8 cellular contexts compared by ENCODE assay signal in the genomic region with DNA sequence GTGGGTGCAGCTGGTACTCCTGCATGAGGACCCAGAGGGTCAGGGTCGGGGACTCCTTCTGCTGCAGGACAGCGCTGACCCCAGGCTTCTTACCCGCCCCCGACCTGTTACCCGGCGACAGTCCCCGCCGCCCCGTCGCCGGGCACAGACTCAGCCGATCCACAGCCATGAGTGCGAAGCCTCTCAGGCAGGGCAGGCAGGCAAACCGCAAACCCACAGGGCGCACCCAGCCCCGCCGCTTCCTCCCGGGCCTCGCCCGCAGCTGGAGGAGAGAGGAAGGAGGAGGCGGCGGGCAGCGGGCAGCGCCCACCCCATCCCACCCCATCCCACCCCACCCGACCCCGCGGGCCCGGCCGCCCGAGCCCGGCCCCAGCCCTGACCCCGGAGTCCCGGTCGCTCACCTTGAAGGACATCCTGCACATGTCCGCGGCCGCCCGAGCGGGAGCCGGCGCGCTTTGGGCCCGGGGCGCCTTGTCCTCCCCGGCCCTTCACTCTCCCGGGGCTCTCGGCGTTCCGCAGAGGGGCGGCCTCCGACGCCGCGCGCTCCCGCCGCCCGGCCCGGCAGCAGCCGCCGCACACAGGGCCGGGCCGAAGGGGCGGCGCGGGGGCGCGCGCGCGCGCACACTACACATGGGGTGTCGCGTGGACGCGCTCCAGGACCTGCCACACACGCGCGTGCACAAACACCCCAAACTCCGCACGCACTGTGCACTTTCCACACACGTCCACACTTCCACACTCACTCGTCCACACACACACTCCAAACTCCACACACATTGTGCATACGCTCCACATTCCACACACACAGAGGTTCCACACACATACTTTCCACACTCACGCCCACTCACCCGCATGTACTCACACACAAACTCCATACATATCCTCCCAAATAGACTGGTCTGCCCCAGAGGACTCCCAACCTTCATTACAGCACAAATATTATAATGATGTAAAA. TPM values are rescaled to one million over a fixed set of nuclear protein-coding genes. Genes with fewer than 3 reads are reported as not detected.
A peak's percentile ranks its signal among the peaks of the same experiment; 100 is the strongest.
DNase-seq lines count a peak whose midpoint lies in the region; TF ChIP-seq lines count a peak whose summit lies in the region.

A gene with protein sequence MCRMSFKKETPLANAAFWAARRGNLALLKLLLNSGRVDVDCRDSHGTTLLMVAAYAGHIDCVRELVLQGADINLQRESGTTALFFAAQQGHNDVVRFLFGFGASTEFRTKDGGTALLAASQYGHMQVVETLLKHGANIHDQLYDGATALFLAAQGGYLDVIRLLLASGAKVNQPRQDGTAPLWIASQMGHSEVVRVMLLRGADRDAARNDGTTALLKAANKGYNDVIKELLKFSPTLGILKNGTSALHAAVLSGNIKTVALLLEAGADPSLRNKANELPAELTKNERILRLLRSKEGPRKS (minus strand): TSS at position 603 of the 955 bp plus-strand sequence. CDS start 181 bp downstream, at position 422.

- H3K36me3 Mint-ChIP-seq in activated T-helper 1 cell treated with anti-CD3 and anti-CD28 coated beads, Interleukin-12 subunit alpha, Interleukin-12 subunit beta, Interleukin-2, Interleukin-4 antibody, amounts not matched to agents 30 ng/mL and 10 ng/mL and 1 ng/mL, durations not matched to agents 14 hours and 24 hours and 36 hours (ENCODE audit: low read depth): peaks cover 4% of the 10 kb centered on the region

- intact Hi-C loops in activated T-helper 1 cell treated with anti-CD3 and anti-CD28 coated beads, Interleukin-12 subunit alpha, Interleukin-12 subunit beta, Interleukin-2, Interleukin-4 antibody, amounts not matched to agents 30 ng/mL and 10 ng/mL and 1 ng/mL, durations not matched to agents 14 hours and 24 hours and 36 hours (cut with micrococcal nuclease): no loop called here
- intact Hi-C loops in thyroid gland (cut with DNase I): no loop called here

- TF ChIP-seq EP300 in neural cell (conservative IDR thresholded peaks at IDR 0.05; ENCODE audit: poor library complexity, severe bottlenecking): no peak

- 4 to 6% methylated on average over 27 to 29 of the region's 86 CpGs for WGBS in thyroid gland, 2 donors

- H3K27ac Mint-ChIP-seq in activated T-helper 1 cell treated with anti-CD3 and anti-CD28 coated beads, Interleukin-12 subunit alpha, Interleukin-12 subunit beta, Interleukin-2, Interleukin-4 antibody, amounts not matched to agents 30 ng/mL and 10 ng/mL and 1 ng/mL, durations not matched to agents 14 hours and 24 hours and 36 hours: peak within 1 kb of the TSS; percentile 54

- TF ChIP-seq CTCF in fibroblast of pulmonary artery (IDR thresholded peaks at IDR 0.05; ENCODE audit: low read length, missing control alignments) (no peak), neural cell (IDR thresholded peaks at IDR 0.05; ENCODE audit: poor library complexity, severe bottlenecking) (no peak), thyroid gland (IDR thresholded peaks at IDR 0.05) (no peak)

- H3K4me3 ChIP-seq in fibroblast of pulmonary artery (replicated peaks; ENCODE audit: low read depth, low read length): peak within 1 kb of the TSS; percentile 49
- H3K4me3 ChIP-seq in neural cell (ENCODE audit: low read length): peak within 1 kb of the TSS; percentile 69
- H3K4me3 ChIP-seq in thyroid gland (replicated peaks in 1 of 3): peak within 1 kb of the TSS in 1 of 3 donors; percentile 36

- DNase-seq in NCI-H2196 (lab: John Stamatoyannopoulos, UW; ENCODE audit: unreplicated experiment): peak; percentile 7
- no peak for DNase-seq in NCI-H2196 treated with DMSO at 0.1 percent for 48 hours (lab: John Stamatoyannopoulos, UW; ENCODE audit: unreplicated experiment)
- peak; percentile 84 for DNase-seq in NCI-H69 (lab: John Stamatoyannopoulos, UW)
- DNase-seq in activated T-helper 1 cell treated with anti-CD3 and anti-CD28 coated beads, Interleukin-12 subunit alpha, Interleukin-12 subunit beta, Interleukin-2, Interleukin-4 antibody, amounts not matched to agents 30 ng/mL and 10 ng/mL and 1 ng/mL, durations not matched to agents 14 hours and 24 hours and 36 hours (ENCODE audit: low spot score): peak; percentile 58
- DNase-seq in fibroblast of pulmonary artery (ENCODE audit: low read depth): peak; percentile 17
- DNase-seq in thyroid gland: peak; percentile 8 to 13
- DNase-seq in G401 (ENCODE audit: low spot score): no peak

- H3F3A ChIP-seq in neural cell (ENCODE audit: insufficient read depth, low read length, poor library complexity, severe bottlenecking): no peaks in the 10 kb centered on the region

- peak within 1 kb of the TSS; percentile 49 for H3K9ac ChIP-seq in neural cell (ENCODE audit: low read length)

- H3K27ac ChIP-seq in neural cell (ENCODE audit: low read length): no peak within 1 kb of the TSS
- H3K27ac ChIP-seq in thyroid gland: no peak within 1 kb of the TSS

- TF ChIP-seq RAD21 in neural cell (conservative IDR thresholded peaks at IDR 0.05): no peak

- no peaks in the 10 kb centered on the region for H4K20me1 ChIP-seq in neural cell (ENCODE audit: insufficient read depth)

- no peaks in the 10 kb centered on the region for H3K9me3 Mint-ChIP-seq in activated T-helper 1 cell treated with anti-CD3 and anti-CD28 coated beads, Interleukin-12 subunit alpha, Interleukin-12 subunit beta, Interleukin-2, Interleukin-4 antibody, amounts not matched to agents 30 ng/mL and 10 ng/mL and 1 ng/mL, durations not matched to agents 14 hours and 24 hours and 36 hours

- H3K4me3 Mint-ChIP-seq in activated T-helper 1 cell treated with anti-CD3 and anti-CD28 coated beads, Interleukin-12 subunit alpha, Interleukin-12 subunit beta, Interleukin-2, Interleukin-4 antibody, amounts not matched to agents 30 ng/mL and 10 ng/mL and 1 ng/mL, durations not matched to agents 14 hours and 24 hours and 36 hours: peak within 1 kb of the TSS; percentile 84

- no peak within 1 kb of the TSS for H3K4me2 ChIP-seq in neural cell (ENCODE audit: low read length)

- H2AFZ ChIP-seq in neural cell (ENCODE audit: low read depth, low read length): no peak within 1 kb of the TSS

- no peaks in the 10 kb centered on the region for H3K79me2 ChIP-seq in neural cell (replicated peaks; ENCODE audit: insufficient read depth, low read length)

- in situ Hi-C loops in G401 (cut with HindIII; ENCODE audit: low sequenced_read_pairs): no loop called here

- peaks cover 74% of the 10 kb centered on the region for H3K27me3 Mint-ChIP-seq in activated T-helper 1 cell treated with anti-CD3 and anti-CD28 coated beads, Interleukin-12 subunit alpha, Interleukin-12 subunit beta, Interleukin-2, Interleukin-4 antibody, amounts not matched to agents 30 ng/mL and 10 ng/mL and 1 ng/mL, durations not matched to agents 14 hours and 24 hours and 36 hours (ENCODE audit: insufficient read depth)

- peaks cover 24% of the 10 kb centered on the region for H3K4me1 Mint-ChIP-seq in activated T-helper 1 cell treated with anti-CD3 and anti-CD28 coated beads, Interleukin-12 subunit alpha, Interleukin-12 subunit beta, Interleukin-2, Interleukin-4 antibody, amounts not matched to agents 30 ng/mL and 10 ng/mL and 1 ng/mL, durations not matched to agents 14 hours and 24 hours and 36 hours (ENCODE audit: low read depth)

- no peak for TF ChIP-seq POLR2A in thyroid gland (IDR thresholded peaks at IDR 0.05)

- H3K9me3 ChIP-seq in neural cell (ENCODE audit: low read length): no peaks in the 10 kb centered on the region
- H3K9me3 ChIP-seq in thyroid gland: no peaks in the 10 kb centered on the region

- H3K36me3 ChIP-seq in neural cell (ENCODE audit: insufficient read depth, low read length): no peaks in the 10 kb centered on the region
- H3K36me3 ChIP-seq in thyroid gland: no peaks in the 10 kb centered on the region

- peaks cover 5 to 8% of the 10 kb centered on the region in 2 donors for H3K4me1 ChIP-seq in thyroid gland

- H3K9me2 ChIP-seq in neural cell (ENCODE audit: insufficient read depth, low read length): no peaks in the 10 kb centered on the region

- peaks cover 23% of the 10 kb centered on the region for H3K27me3 ChIP-seq in neural cell (ENCODE audit: insufficient read depth, low read depth, low read length)
- H3K27me3 ChIP-seq in thyroid gland: no peaks in the 10 kb centered on the region

TF ChIP-seq in neural cell, 6 proteins besides CTCF, POLR2A, EP300 and RAD21:
- TF ChIP-seq, protein P1, sequence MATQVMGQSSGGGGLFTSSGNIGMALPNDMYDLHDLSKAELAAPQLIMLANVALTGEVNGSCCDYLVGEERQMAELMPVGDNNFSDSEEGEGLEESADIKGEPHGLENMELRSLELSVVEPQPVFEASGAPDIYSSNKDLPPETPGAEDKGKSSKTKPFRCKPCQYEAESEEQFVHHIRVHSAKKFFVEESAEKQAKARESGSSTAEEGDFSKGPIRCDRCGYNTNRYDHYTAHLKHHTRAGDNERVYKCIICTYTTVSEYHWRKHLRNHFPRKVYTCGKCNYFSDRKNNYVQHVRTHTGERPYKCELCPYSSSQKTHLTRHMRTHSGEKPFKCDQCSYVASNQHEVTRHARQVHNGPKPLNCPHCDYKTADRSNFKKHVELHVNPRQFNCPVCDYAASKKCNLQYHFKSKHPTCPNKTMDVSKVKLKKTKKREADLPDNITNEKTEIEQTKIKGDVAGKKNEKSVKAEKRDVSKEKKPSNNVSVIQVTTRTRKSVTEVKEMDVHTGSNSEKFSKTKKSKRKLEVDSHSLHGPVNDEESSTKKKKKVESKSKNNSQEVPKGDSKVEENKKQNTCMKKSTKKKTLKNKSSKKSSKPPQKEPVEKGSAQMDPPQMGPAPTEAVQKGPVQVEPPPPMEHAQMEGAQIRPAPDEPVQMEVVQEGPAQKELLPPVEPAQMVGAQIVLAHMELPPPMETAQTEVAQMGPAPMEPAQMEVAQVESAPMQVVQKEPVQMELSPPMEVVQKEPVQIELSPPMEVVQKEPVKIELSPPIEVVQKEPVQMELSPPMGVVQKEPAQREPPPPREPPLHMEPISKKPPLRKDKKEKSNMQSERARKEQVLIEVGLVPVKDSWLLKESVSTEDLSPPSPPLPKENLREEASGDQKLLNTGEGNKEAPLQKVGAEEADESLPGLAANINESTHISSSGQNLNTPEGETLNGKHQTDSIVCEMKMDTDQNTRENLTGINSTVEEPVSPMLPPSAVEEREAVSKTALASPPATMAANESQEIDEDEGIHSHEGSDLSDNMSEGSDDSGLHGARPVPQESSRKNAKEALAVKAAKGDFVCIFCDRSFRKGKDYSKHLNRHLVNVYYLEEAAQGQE (IDR thresholded peaks at IDR 0.05; ENCODE audit: borderline replicate concordance): no peak
- TF ChIP-seq MXI1 (conservative IDR thresholded peaks at IDR 0.05; ENCODE audit: poor library complexity, severe bottlenecking) (peak; percentile 17), EZH2 (IDR thresholded peaks at IDR 0.05; ENCODE audit: borderline replicate concordance, insufficient read depth, low read length, poor library complexity, severe bottlenecking) (no peak)

RNA-seq across cellular contexts. Expression of the gene that starts here (rescaled TPM):
- total RNA-seq in activated T-helper 1 cell treated with anti-CD3 and anti-CD28 coated beads, Interleukin-12 subunit alpha, Interleukin-12 subunit beta, Interleukin-2, Interleukin-4 antibody, amounts not matched to agents 30 ng/mL and 10 ng/mL and 1 ng/mL, durations not matched to agents 14 hours and 24 hours and 36 hours: not detected in 2 replicates
- 4.9 and 7.1 TPM in 2 replicates for polyA plus RNA-seq in neural cell
- polyA minus RNA-seq in neural cell: 5.4 and 6.8 TPM in 2 replicates
- total RNA-seq in thyroid gland: 1 to 10 TPM; 3.4 to 6.1 (median 4.5) TPM
- not detected in 2 replicates for total RNA-seq in G401 (2014; rRNA removed; shearing (Covaris generic))

Comparison
In these comparisons a context has a peak if more than half of its experiments do, and no peak if none do; other contexts are left out.
1. DNase-seq: peak in NCI-H2196 (single experiment), NCI-H69 (single experiment), fibroblast of pulmonary artery (single experiment) and thyroid gland (2 of 2); none in NCI-H2196 treated with DMSO at 0.1 percent for 48 hours (single experiment) and G401 (single experiment).
2. Peak in DNase-seq in activated T-helper 1 cell treated with anti-CD3 and anti-CD28 coated beads, Interleukin-12 subunit alpha, Interleukin-12 subunit beta, Interleukin-2, Interleukin-4 antibody, amounts not matched to agents 30 ng/mL and 10 ng/mL and 1 ng/mL, durations not matched to agents 14 hours and 24 hours and 36 hours; RNA of the gene not detected or under 1 TPM.